1 cellular context compared by ENCODE assay signal in genomic region chr1:206803221-206803730, GRCh38.
TF ChIP-seq lines count a peak whose summit lies in the region.

No MANE protein-coding gene starts in this region.

TF ChIP-seq in GM12878, 131 proteins besides CTCF, POLR2A, EP300 and RAD21 (continued from another document):
- TF ChIP-seq MAX (IDR thresholded peaks at IDR 0.05; ENCODE audit: low read depth, low read length), result no peak; the same call in 1 of the 2 replicates
- no peak; the same call in 1 of the 2 replicates for TF ChIP-seq WRNIP1 (IDR thresholded peaks at IDR 0.05; ENCODE audit: borderline replicate concordance, low read depth, low read length)
- TF ChIP-seq MYC (IDR thresholded peaks at IDR 0.05; ENCODE audit: insufficient read depth, insufficient read length, insufficient replicate concordance, low read length, severe bottlenecking), result no peak
- peak; percentile 99 for TF ChIP-seq TCF7 (IDR thresholded peaks at IDR 0.05; ENCODE audit: borderline replicate concordance)
- TF ChIP-seq ATF7 (IDR thresholded peaks at IDR 0.05; ENCODE audit: low read depth), result peak; percentile 96
- TF ChIP-seq IKZF1 (conservative IDR thresholded peaks at IDR 0.05), result peak; percentile 98
- TF ChIP-seq IRF4 (IDR thresholded peaks at IDR 0.05; ENCODE audit: low read depth, low read length), result peak; percentile 98
- peak; percentile 99 for TF ChIP-seq ZBED1 (IDR thresholded peaks at IDR 0.05; ENCODE audit: borderline replicate concordance)
- TF ChIP-seq MXI1 (IDR thresholded peaks at IDR 0.05; ENCODE audit: low read depth, low read length), result peak; percentile 76; the same call in 1 of the 2 replicates
- peak in 1 of 2 experiments; percentile 50; a peak in 1 of 4 replicates for TF ChIP-seq SRF (IDR thresholded peaks at IDR 0.05; ENCODE audit: low read depth in 2 of 2, low read length in 2 of 2)
- TF ChIP-seq ZNF592 (IDR thresholded peaks at IDR 0.05), result peak; percentile 54; the same call in 1 of the 2 replicates
- peak; percentile 87 for TF ChIP-seq MLLT1 (IDR thresholded peaks at IDR 0.05)
- peak; percentile 71 for TF ChIP-seq PKNOX1 (IDR thresholded peaks at IDR 0.05)
